Comparison of ENCODE assay signal across 10 cellular contexts in genomic region chr7:20352573-20353304, GRCh38. TPM values are rescaled to one million over a fixed set of nuclear protein-coding genes. Genes with fewer than 3 reads are reported as not detected.
DNase-seq lines count a peak whose midpoint lies in the region; ATAC-seq and TF ChIP-seq lines count a peak whose summit lies in the region.
"Had no signal": no experiment of that assay in that cellular context is flagged by ENCODE, and none has a peak within 500 bp of the region (broad histone marks: within the 10 kb centered on the region; RNA-seq: fewer than 3 reads in every experiment).

No MANE protein-coding gene starts in this region.

- no peaks in the 10 kb centered on the region for H4K20me1 ChIP-seq in SK-N-SH (ENCODE audit: insufficient read depth)

- WGBS in SK-N-SH (ENCODE audit: low lambda C conversion rate) = 82% methylated on average over 4 of the region's 4 CpGs

- in situ Hi-C loops in HAP-1 (cut with MboI; ENCODE audit: low sequenced_read_pairs) = no loop called here

- H3K9ac ChIP-seq in SK-N-SH = no peak overlapping the region; the same call in 1 of the 2 replicates

- no peak for TF ChIP-seq CTCF in SK-N-SH (IDR thresholded peaks at IDR 0.05)
- TF ChIP-seq CTCF in foreskin fibroblast (IDR thresholded peaks at IDR 0.05; ENCODE audit: low read depth, low read length) = no peak

- ATAC-seq in HG03025 (IDR thresholded peaks at IDR 0.05; ENCODE audit: low FRiP score, unreplicated experiment) = no peak
- no peak for ATAC-seq in activated naive CD4-positive, alpha-beta T cell treated with anti-CD3 and anti-CD28 coated beads, Interleukin-2, amount 50 U/mL, for 72 hours
- ATAC-seq: naive thymus-derived CD8-positive, alpha-beta T cell had no signal

- peak overlapping the region in 1 of 2 experiments; percentile 40; a peak in 2 of 4 replicates for H3K27ac ChIP-seq in SK-N-SH (ENCODE audit: low read depth in 2 of 2, low read length in 1 of 2)
- peak overlapping the region in 18 of 21 experiments; percentile 36 to 77 (median 63) for H3K27ac ChIP-seq in skin epidermis

- H3K4me1 ChIP-seq in HAP-1 (peaks cover 46% of the 10 kb centered on the region), SK-N-SH (ENCODE audit: control insufficient read depth in 1 of 2, insufficient read depth in 2 of 2, low read depth in 1 of 2, low read length in 1 of 2) (peaks cover 7 to 22% of the 10 kb centered on the region in 2 experiments; a peak in 2 of 4 replicates)

- TF ChIP-seq RAD21 in SK-N-SH (IDR thresholded peaks at IDR 0.05; ENCODE audit: low read length) = no peak

- no peak overlapping the region for H3K27ac Mint-ChIP-seq in activated naive CD4-positive, alpha-beta T cell treated with anti-CD3 and anti-CD28 coated beads, Interleukin-2, amount 50 U/mL, for 72 hours
- H3K27ac Mint-ChIP-seq: naive thymus-derived CD8-positive, alpha-beta T cell had no signal

- H3K36me3 Mint-ChIP-seq in activated naive CD4-positive, alpha-beta T cell treated with anti-CD3 and anti-CD28 coated beads, Interleukin-2, amount 50 U/mL, for 72 hours = no peaks in the 10 kb centered on the region
- H3K36me3 Mint-ChIP-seq: naive thymus-derived CD8-positive, alpha-beta T cell had no signal

- no peaks in the 10 kb centered on the region for H3K27me3 ChIP-seq in HAP-1 (ENCODE audit: low read depth)
- no peaks in the 10 kb centered on the region for H3K27me3 ChIP-seq in SK-N-SH (ENCODE audit: insufficient read depth)

- no peaks in the 10 kb centered on the region; the same call in 1 of the 2 replicates for H3K9me2 ChIP-seq in SK-N-SH

- POLR2A ChIA-PET in SK-N-SH (lab: Yijun Ruan, JAX) = no interaction called here

- no peak for TF ChIP-seq EP300 in SK-N-SH (IDR thresholded peaks at IDR 0.05; ENCODE audit: borderline replicate concordance in 1 of 2, low read depth in 1 of 2, low read length in 1 of 2)

- no peaks in the 10 kb centered on the region for H3K36me3 ChIP-seq in HAP-1 (replicated peaks)
- no peaks in the 10 kb centered on the region for H3K36me3 ChIP-seq in SK-N-SH (replicated peaks in 1 of 2; ENCODE audit: control insufficient read depth in 1 of 2, insufficient read depth in 2 of 2, low read length in 1 of 2)

- H3K4me2 ChIP-seq in SK-N-SH = no peak overlapping the region

- H3K79me2 ChIP-seq in SK-N-SH (ENCODE audit: insufficient read depth) = no peaks in the 10 kb centered on the region

- H3K4me3 ChIP-seq in HAP-1 (no peak overlapping the region), SK-N-SH (ENCODE audit: low read depth in 2 of 2, low read length in 1 of 2) (no peak overlapping the region), foreskin fibroblast (ENCODE audit: low read depth in 1 of 2, low read length in 2 of 2) (no peak overlapping the region), skin epidermis (no peak overlapping the region)

- no peaks in the 10 kb centered on the region for H3K9me3 ChIP-seq in HAP-1
- no peaks in the 10 kb centered on the region for H3K9me3 ChIP-seq in SK-N-SH

- peaks cover 4% of the 10 kb centered on the region for H3F3A ChIP-seq in SK-N-SH (replicated peaks; ENCODE audit: insufficient read depth)

- H3K9me3 Mint-ChIP-seq in activated naive CD4-positive, alpha-beta T cell treated with anti-CD3 and anti-CD28 coated beads, Interleukin-2, amount 50 U/mL, for 72 hours = no peaks in the 10 kb centered on the region

- CTCF ChIA-PET in SK-N-SH (lab: Yijun Ruan, JAX) = interaction anchor here (2.0 kb wide), 1 partner anchor 246 kb away, joined by 5 read pairs; no protein-coding TSS in a partner anchor

- DNase-seq in HAP-1 (ENCODE audit: low spot score in 2 of 2) = peak; percentile 37 to 44
- DNase-seq in SK-N-SH = no peak
- peak; percentile 50 to 66 for DNase-seq in foreskin fibroblast
- DNase-seq in stimulated activated naive CD4-positive, alpha-beta T cell (lab: John Stamatoyannopoulos, UW) = no peak
- no peak for DNase-seq in activated effector memory CD4-positive, alpha-beta T cell treated with anti-CD3 and anti-CD28 coated beads, Interleukin-2, amount 50 U/mL, for 16 hours
- no peak for DNase-seq in activated naive CD4-positive, alpha-beta T cell treated with anti-CD3 and anti-CD28 coated beads, Interleukin-2, amount 50 U/mL, for 72 hours (ENCODE audit: low spot score in 2 of 2)
- DNase-seq: activated CD4-positive, CD25-positive, alpha-beta regulatory T cell treated with anti-CD3 and anti-CD28 coated beads, Interleukin-2, amount 50 U/mL, for 72 hours; naive thymus-derived CD8-positive, alpha-beta T cell had no signal

- no peak overlapping the region for H2AFZ ChIP-seq in SK-N-SH (ENCODE audit: low read depth)

TF ChIP-seq in SK-N-SH, 30 proteins besides CTCF, POLR2A, EP300 and RAD21:
- no peak for TF ChIP-seq CHD2 (IDR thresholded peaks at IDR 0.05; ENCODE audit: low read length, partially characterized antibody)
- TF ChIP-seq PBX3 (IDR thresholded peaks at IDR 0.05) = peak; percentile 75
- TF ChIP-seq FOSL2 (IDR thresholded peaks at IDR 0.05; ENCODE audit: borderline replicate concordance, low read depth) = peak; percentile 30; the same call in 1 of the 2 replicates
- TF ChIP-seq TCF12 (IDR thresholded peaks at IDR 0.05) = peak; percentile 17; the same call in 1 of the 2 replicates
- TF ChIP-seq JUND (IDR thresholded peaks at IDR 0.05) = peak; percentile 59; the same call in 1 of the 2 replicates

RNA-seq across cellular contexts. Expression of gene ITGB8, which starts 22.0 kb away (rescaled TPM):
- 0.62 and 0.99 TPM in 2 replicates for polyA plus RNA-seq in SK-N-SH (2012; rRNA removed)
- polyA plus RNA-seq in SK-N-SH (2012; cell fraction: cytosol; rRNA removed) = 0.81 and 0.82 TPM in 2 replicates
- polyA plus RNA-seq in SK-N-SH (2012; cell fraction: nucleus; rRNA removed) = 1.2 and 2.0 TPM in 2 replicates
- under 1 TPM in 1 of 2 donors, not detected in 1; 0.02 TPM for total RNA-seq in activated naive CD4-positive, alpha-beta T cell treated with anti-CD3 and anti-CD28 coated beads, Interleukin-2, amount 50 U/mL, for 72 hours
- total RNA-seq: naive thymus-derived CD8-positive, alpha-beta T cell had no signal
- polyA plus RNA-seq: naive thymus-derived CD8-positive, alpha-beta T cell had no signal

Comparison
In these comparisons a context has a peak if more than half of its experiments do, and no peak if none do; other contexts are left out.
1. DNase-seq: peak in HAP-1 (2 of 2) and foreskin fibroblast (2 of 2); none in SK-N-SH (single experiment), stimulated activated naive CD4-positive, alpha-beta T cell (0 of 6), activated effector memory CD4-positive, alpha-beta T cell treated with anti-CD3 and anti-CD28 coated beads, Interleukin-2, amount 50 U/mL, for 16 hours (single experiment) and activated naive CD4-positive, alpha-beta T cell treated with anti-CD3 and anti-CD28 coated beads, Interleukin-2, amount 50 U/mL, for 72 hours (0 of 2).